ENCODE assay signal across 16 cellular contexts in genomic region chr16:86892509-86892908, GRCh38.
DNase-seq lines count a peak whose midpoint lies in the region; ATAC-seq, FAIRE-seq and TF ChIP-seq lines count a peak whose summit lies in the region.
"Had no signal": no experiment of that assay in that cellular context is flagged by ENCODE, and none has a peak within 500 bp of the region (broad histone marks: within the 10 kb centered on the region; RNA-seq: fewer than 3 reads in every experiment).

No MANE protein-coding gene starts in this region.

- no peak for DNase-seq in HTR-8/SVneo (ENCODE audit: insufficient read length, low spot score)
- DNase-seq in NB4 (ENCODE audit: low read depth), result peak; percentile 44
- peak; percentile 17 for DNase-seq in choroid plexus epithelial cell (ENCODE audit: low read depth)
- peak in 1 of 2 donors; percentile 39 for DNase-seq in gastrocnemius medialis
- DNase-seq in posterior cingulate gyrus, result no peak
- DNase-seq: EL, Kasumi-1, NCI-H1436 treated with DMSO at 0.1 percent for 48 hours, NCI-H345, Peyer's patch, SHP77 had no signal

- H3K4me1 ChIP-seq in gastrocnemius medialis, result peaks cover 6 to 12% of the 10 kb centered on the region in 2 donors
- H3K4me1 ChIP-seq: BLaER1, Peyer's patch had no signal

- TF ChIP-seq CTCF in NB4 (IDR thresholded peaks at IDR 0.05; ENCODE audit: low read depth, low read length) (no peak), choroid plexus epithelial cell (conservative IDR thresholded peaks at IDR 0.05; ENCODE audit: low read depth, low read length) (no peak), gastrocnemius medialis (IDR thresholded peaks at IDR 0.05 in 4 of 5, conservative IDR thresholded peaks at IDR 0.05 in 1 of 5) (no peak)

- TF ChIP-seq POLR2A in NB4 (IDR thresholded peaks at IDR 0.05; ENCODE audit: extremely low read depth, insufficient read length) (no peak), gastrocnemius medialis (IDR thresholded peaks at IDR 0.05) (no peak)

- FAIRE-seq in HTR-8/SVneo (lab: Jason Lieb, UNC), result peak; percentile 57
- FAIRE-seq: H54, HepG2 had no signal

- peaks cover 0 to 14% (median 0%) of the 10 kb centered on the region in 3 donors for H3K27me3 ChIP-seq in gastrocnemius medialis
- H3K27me3 ChIP-seq: BLaER1, Peyer's patch had no signal

- no peak overlapping the region for H3K4me3 ChIP-seq in NB4 (ENCODE audit: low read depth, low read length)
- H3K4me3 ChIP-seq in choroid plexus epithelial cell (ENCODE audit: low read depth, low read length), result no peak overlapping the region
- no peak overlapping the region for H3K4me3 ChIP-seq in gastrocnemius medialis
- H3K4me3 ChIP-seq: BLaER1, Peyer's patch had no signal

- H3K27ac ChIP-seq in gastrocnemius medialis, result peak overlapping the region in 1 of 4 donors; percentile 52
- H3K27ac ChIP-seq: BLaER1, Peyer's patch had no signal

- H3K36me3 ChIP-seq in gastrocnemius medialis, result no peaks in the 10 kb centered on the region
- H3K36me3 ChIP-seq: BLaER1, Peyer's patch had no signal

- in situ Hi-C loops in gastrocnemius medialis (cut with MboI; ENCODE audit: low sequenced_read_pairs in 4 of 4), result no loop called here

- ATAC-seq in gastrocnemius medialis, result peak; percentile 82 to 89
- no peak for ATAC-seq in HG02588 (IDR thresholded peaks at IDR 0.05; ENCODE audit: unreplicated experiment)
- ATAC-seq in GM19463 (IDR thresholded peaks at IDR 0.05; ENCODE audit: unreplicated experiment), result no peak
- ATAC-seq: HepG2 had no signal

- intact Hi-C loops in gastrocnemius medialis (cut with DNase I; ENCODE audit: low total_unique reads), result no loop called here
- intact Hi-C loops in posterior cingulate gyrus (cut with DNase I), result no loop called here

- no peaks in the 10 kb centered on the region for H3K9me3 ChIP-seq in gastrocnemius medialis
- H3K9me3 ChIP-seq: BLaER1, Peyer's patch had no signal

Comparison
In these comparisons a context has a peak if more than half of its experiments do, and no peak if none do; other contexts are left out.
1. DNase-seq: peak in NB4 (single experiment) and choroid plexus epithelial cell (single experiment); none in HTR-8/SVneo (single experiment) and posterior cingulate gyrus (0 of 10).
2. ATAC-seq: peak in gastrocnemius medialis (2 of 2); none in HG02588 (single experiment) and GM19463 (single experiment).